ENCODE assay signal across 11 cellular contexts in genomic region chr9:97996676-97997075, GRCh38. TPM values are rescaled to one million over a fixed set of nuclear protein-coding genes. Genes with fewer than 3 reads are reported as not detected.
DNase-seq lines count a peak whose midpoint lies in the region; ATAC-seq and TF ChIP-seq lines count a peak whose summit lies in the region.
"Not testable (repeated sequence)": the region's sequence is repeated elsewhere in the genome, so short reads cannot be mapped to it uniquely, and the experiment has no call there.
"Had no signal": no experiment of that assay in that cellular context is flagged by ENCODE, and none has a peak within 500 bp of the region (broad histone marks: within the 10 kb centered on the region; RNA-seq: fewer than 3 reads in every experiment).

No MANE protein-coding gene starts in this region.

- in situ Hi-C loops in gastrocnemius medialis (cut with MboI; ENCODE audit: low sequenced_read_pairs in 4 of 4), result loop anchor here in 1 of 4 donors (10.0 kb wide), 1 partner anchor 62 kb away; the partner anchor contains the start of gene HEMGN

- not testable (repeated sequence) for DNase-seq in CD4-positive, CD25-positive, alpha-beta regulatory T cell; T-helper 17 cell; activated T-cell treated with anti-CD3 and anti-CD28 coated beads, Interleukin-2, amount 50 U/mL, for 24 hours; osteocyte (ENCODE audit: extremely low spot score, unreplicated experiment); gastrocnemius medialis
- peak; percentile 10 for DNase-seq in colonic mucosa

- TF ChIP-seq POLR2A in gastrocnemius medialis (IDR thresholded peaks at IDR 0.05), result not testable (repeated sequence)

- not testable (repeated sequence) for H3K4me3 Mint-ChIP-seq in CD4-positive, CD25-positive, alpha-beta regulatory T cell; T-helper 17 cell; activated T-cell treated with anti-CD3 and anti-CD28 coated beads, Interleukin-2, amount 50 U/mL, for 24 hours; osteocyte (ENCODE audit: unreplicated experiment)

- not testable (repeated sequence) for H3K9me3 Mint-ChIP-seq in CD4-positive, CD25-positive, alpha-beta regulatory T cell; activated T-cell treated with anti-CD3 and anti-CD28 coated beads, Interleukin-2, amount 50 U/mL, for 24 hours; osteocyte (ENCODE audit: unreplicated experiment)

- not testable (repeated sequence) for ATAC-seq in CD4-positive, CD25-positive, alpha-beta regulatory T cell (ENCODE audit: low read depth in 2 of 2); T-helper 17 cell; gastrocnemius medialis

- H3K36me3 ChIP-seq in CD4-positive, CD25-positive, alpha-beta regulatory T cell (ENCODE audit: control insufficient read depth, insufficient read depth, low read length), result peaks cover 53% of the 10 kb centered on the region
- H3K36me3 ChIP-seq in colonic mucosa, result not testable (repeated sequence)
- peaks cover 0 to 25% of the 10 kb centered on the region in 2 donors for H3K36me3 ChIP-seq in gastrocnemius medialis

- peak overlapping the region in 1 of 3 donors; percentile 69 for H3K27ac Mint-ChIP-seq in CD4-positive, CD25-positive, alpha-beta regulatory T cell
- H3K27ac Mint-ChIP-seq in T-helper 17 cell (peak overlapping the region; percentile 11), osteocyte (ENCODE audit: unreplicated experiment) (peak overlapping the region; percentile 41)
- H3K27ac Mint-ChIP-seq in activated T-cell treated with anti-CD3 and anti-CD28 coated beads, Interleukin-2, amount 50 U/mL, for 24 hours, result peak overlapping the region; percentile 50

- H3K9me3 ChIP-seq in CD4-positive, CD25-positive, alpha-beta regulatory T cell (ENCODE audit: control insufficient read depth in 2 of 2, low read length in 2 of 2); T-helper 17 cell (ENCODE audit: control insufficient read depth, low read length, poor library complexity, severe bottlenecking); colonic mucosa; gastrocnemius medialis: not testable (repeated sequence)

- TF ChIP-seq CTCF in colonic mucosa (IDR thresholded peaks at IDR 0.05); osteocyte (IDR thresholded peaks at IDR 0.05); gastrocnemius medialis (IDR thresholded peaks at IDR 0.05 in 4 of 5, conservative IDR thresholded peaks at IDR 0.05 in 1 of 5): not testable (repeated sequence)

- peak overlapping the region; percentile 16 for H3K27ac ChIP-seq in CD4-positive, CD25-positive, alpha-beta regulatory T cell (ENCODE audit: insufficient read depth, low read length, poor library complexity, severe bottlenecking)
- not testable (repeated sequence) for H3K27ac ChIP-seq in colonic mucosa
- peak overlapping the region; percentile 67 to 78 (median 70) for H3K27ac ChIP-seq in gastrocnemius medialis

- H3K4me1 ChIP-seq in CD4-positive, CD25-positive, alpha-beta regulatory T cell (ENCODE audit: control insufficient read depth, insufficient read depth, low read length, poor library complexity, severe bottlenecking), result peaks cover 32% of the 10 kb centered on the region
- H3K4me1 ChIP-seq in colonic mucosa, result peaks cover 12% of the 10 kb centered on the region
- H3K4me1 ChIP-seq in gastrocnemius medialis, result peaks cover 32 to 40% of the 10 kb centered on the region in 2 donors

- peaks cover 36% of the 10 kb centered on the region for H3K36me3 Mint-ChIP-seq in CD4-positive, CD25-positive, alpha-beta regulatory T cell
- not testable (repeated sequence) for H3K36me3 Mint-ChIP-seq in T-helper 17 cell (ENCODE audit: low read depth)
- H3K36me3 Mint-ChIP-seq in activated T-cell treated with anti-CD3 and anti-CD28 coated beads, Interleukin-2, amount 50 U/mL, for 24 hours (ENCODE audit: low read depth), result peaks cover 95% of the 10 kb centered on the region
- H3K36me3 Mint-ChIP-seq in osteocyte (ENCODE audit: unreplicated experiment), result peaks cover 20% of the 10 kb centered on the region

- not testable (repeated sequence) for H3K27me3 Mint-ChIP-seq in CD4-positive, CD25-positive, alpha-beta regulatory T cell; T-helper 17 cell; activated T-cell treated with anti-CD3 and anti-CD28 coated beads, Interleukin-2, amount 50 U/mL, for 24 hours; osteocyte (ENCODE audit: unreplicated experiment)

- not testable (repeated sequence) for H3K27me3 ChIP-seq in CD4-positive, CD25-positive, alpha-beta regulatory T cell (ENCODE audit: control insufficient read depth, insufficient read depth, low read length); colonic mucosa; gastrocnemius medialis

- intact Hi-C loops in colonic mucosa (cut with DNase I); gastrocnemius medialis (cut with DNase I; ENCODE audit: low total_unique reads): not testable (repeated sequence)

- not testable (repeated sequence) for H3K4me3 ChIP-seq in CD4-positive, CD25-positive, alpha-beta regulatory T cell (ENCODE audit: low read depth, low read length); colonic mucosa; gastrocnemius medialis

- not testable (repeated sequence) for H3K9ac ChIP-seq in colonic mucosa (ENCODE audit: low read depth in 2 of 2, low read length in 2 of 2)

- peaks cover 13 to 77% (median 62%) of the 10 kb centered on the region in 4 donors for H3K4me1 Mint-ChIP-seq in CD4-positive, CD25-positive, alpha-beta regulatory T cell
- peaks cover 28% of the 10 kb centered on the region for H3K4me1 Mint-ChIP-seq in T-helper 17 cell
- H3K4me1 Mint-ChIP-seq in activated T-cell treated with anti-CD3 and anti-CD28 coated beads, Interleukin-2, amount 50 U/mL, for 24 hours (ENCODE audit: low read depth), result peaks cover 78% of the 10 kb centered on the region
- peaks cover 27% of the 10 kb centered on the region for H3K4me1 Mint-ChIP-seq in osteocyte (ENCODE audit: unreplicated experiment)

RNA-seq across cellular contexts. Expression of gene ANP32B, which starts 13.5 kb away (rescaled TPM):
- total RNA-seq in CD4-positive, CD25-positive, alpha-beta regulatory T cell, result 188 TPM
- polyA plus RNA-seq in CD4-positive, CD25-positive, alpha-beta regulatory T cell, result 100 to 1,000 TPM in 1 of 4 donors, 10 to 100 TPM in 3; 83.6 to 101 (median 89.6) TPM
- 100 to 1,000 TPM; 143 to 158 TPM for total RNA-seq in T-helper 17 cell
- total RNA-seq in colonic mucosa, result 100 to 1,000 TPM; 133 to 183 TPM
- total RNA-seq in osteocyte, result 114 and 117 TPM in 2 replicates
- total RNA-seq in gastrocnemius medialis, result 10 to 100 TPM in 3 of 4 donors, 1 to 10 TPM in 1; 8.2 to 24.5 (median 17.8) TPM

RNA-seq across cellular contexts. Expression of gene HEMGN, which starts 58.7 kb away (rescaled TPM):
- 3.6 TPM for total RNA-seq in CD4-positive, CD25-positive, alpha-beta regulatory T cell
- 1 to 10 TPM; 1.7 to 7.0 (median 4.7) TPM for polyA plus RNA-seq in CD4-positive, CD25-positive, alpha-beta regulatory T cell
- 1 to 10 TPM; 1.3 to 9.0 TPM for total RNA-seq in T-helper 17 cell
- total RNA-seq in colonic mucosa, result under 1 TPM in 1 of 2 donors, not detected in 1; 0.22 TPM
- not detected in 2 replicates for total RNA-seq in osteocyte
- total RNA-seq in gastrocnemius medialis, result under 1 TPM in 1 of 4 donors, not detected in 3; 0.16 TPM
- total RNA-seq: A172, B cell, G401 had no signal
- polyA plus RNA-seq: A549, BJ had no signal

RNA-seq across cellular contexts. Expression of gene NANS, which starts 59.9 kb away (rescaled TPM):
- 51.4 TPM for total RNA-seq in CD4-positive, CD25-positive, alpha-beta regulatory T cell
- 10 to 100 TPM; 34.4 to 44.7 (median 36.4) TPM for polyA plus RNA-seq in CD4-positive, CD25-positive, alpha-beta regulatory T cell
- total RNA-seq in T-helper 17 cell, result 10 to 100 TPM; 38.1 to 44.9 TPM
- total RNA-seq in colonic mucosa, result 100 to 1,000 TPM; 223 to 254 TPM
- total RNA-seq in osteocyte, result 43.4 and 43.9 TPM in 2 replicates
- total RNA-seq in gastrocnemius medialis, result 10 to 100 TPM; 29.0 to 64.7 (median 34.2) TPM
